ENCODE assay signal across 1 cellular context in the genomic region with DNA sequence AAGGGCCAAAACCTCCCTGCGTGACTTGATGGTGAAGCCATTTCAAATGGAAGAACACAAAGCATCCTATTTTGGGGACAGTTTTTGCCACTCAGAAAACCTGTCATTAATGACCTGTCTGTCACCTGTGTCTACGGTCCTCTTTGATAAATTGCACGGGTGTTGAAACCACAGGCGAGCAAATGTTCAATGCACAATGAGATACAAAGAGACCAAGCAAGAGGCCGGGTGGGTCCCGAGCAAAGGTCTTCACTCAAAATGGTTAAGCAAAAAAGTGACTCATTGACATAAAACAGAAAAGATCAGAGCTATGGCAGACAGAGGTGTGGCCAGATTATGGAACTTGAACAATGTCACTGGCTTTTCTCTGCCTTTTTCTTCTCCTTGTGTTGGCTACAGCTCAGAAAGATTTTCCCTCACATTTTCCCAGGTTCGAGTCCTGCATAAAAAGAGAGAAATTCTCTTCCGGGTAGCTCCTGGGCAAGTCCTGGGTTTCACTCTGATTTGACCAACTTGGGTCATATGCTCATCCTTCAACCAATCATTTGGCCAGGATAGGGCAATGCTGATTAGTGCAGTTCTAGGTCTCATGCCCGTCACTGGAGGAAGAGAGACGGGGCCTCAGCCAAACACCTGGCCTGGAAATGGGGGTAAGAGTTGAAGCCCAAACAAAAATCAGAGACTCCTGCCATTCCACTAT.
TF ChIP-seq lines count a peak whose summit lies in the region.

No MANE protein-coding gene starts in this region.

TF ChIP-seq in HepG2, 621 proteins besides CTCF, POLR2A, EP300 and RAD21 (continued from another document and continues in another):
- TF ChIP-seq, protein P1, sequence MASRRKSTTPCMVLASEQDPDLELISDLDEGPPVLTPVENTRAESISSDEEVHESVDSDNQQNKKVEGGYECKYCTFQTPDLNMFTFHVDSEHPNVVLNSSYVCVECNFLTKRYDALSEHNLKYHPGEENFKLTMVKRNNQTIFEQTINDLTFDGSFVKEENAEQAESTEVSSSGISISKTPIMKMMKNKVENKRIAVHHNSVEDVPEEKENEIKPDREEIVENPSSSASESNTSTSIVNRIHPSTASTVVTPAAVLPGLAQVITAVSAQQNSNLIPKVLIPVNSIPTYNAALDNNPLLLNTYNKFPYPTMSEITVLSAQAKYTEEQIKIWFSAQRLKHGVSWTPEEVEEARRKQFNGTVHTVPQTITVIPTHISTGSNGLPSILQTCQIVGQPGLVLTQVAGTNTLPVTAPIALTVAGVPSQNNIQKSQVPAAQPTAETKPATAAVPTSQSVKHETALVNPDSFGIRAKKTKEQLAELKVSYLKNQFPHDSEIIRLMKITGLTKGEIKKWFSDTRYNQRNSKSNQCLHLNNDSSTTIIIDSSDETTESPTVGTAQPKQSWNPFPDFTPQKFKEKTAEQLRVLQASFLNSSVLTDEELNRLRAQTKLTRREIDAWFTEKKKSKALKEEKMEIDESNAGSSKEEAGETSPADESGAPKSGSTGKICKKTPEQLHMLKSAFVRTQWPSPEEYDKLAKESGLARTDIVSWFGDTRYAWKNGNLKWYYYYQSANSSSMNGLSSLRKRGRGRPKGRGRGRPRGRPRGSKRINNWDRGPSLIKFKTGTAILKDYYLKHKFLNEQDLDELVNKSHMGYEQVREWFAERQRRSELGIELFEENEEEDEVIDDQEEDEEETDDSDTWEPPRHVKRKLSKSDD (CRISPR knock-in tag; IDR thresholded peaks at IDR 0.05; ENCODE audit: low read depth), result no peak
- TF ChIP-seq MAFK (conservative IDR thresholded peaks at IDR 0.05 in 1 of 2, IDR thresholded peaks at IDR 0.05 in 1 of 2; ENCODE audit: low read length in 2 of 2) (peak in 1 of 2 experiments; percentile 52; a peak in 1 of 4 replicates), ZFYVE20 (CRISPR knock-in tag; IDR thresholded peaks at IDR 0.05; ENCODE audit: borderline replicate concordance, low read depth) (no peak), ZNF292 (CRISPR knock-in tag; IDR thresholded peaks at IDR 0.05; ENCODE audit: borderline replicate concordance, low read depth) (no peak), HOXA3 (CRISPR knock-in tag; IDR thresholded peaks at IDR 0.05) (peak; percentile 32; the same call in 1 of the 2 replicates), ZNF549 (CRISPR knock-in tag; IDR thresholded peaks at IDR 0.05) (no peak), POLR2G (IDR thresholded peaks at IDR 0.05; ENCODE audit: low read depth, low read length) (no peak), MLLT10 (CRISPR knock-in tag; IDR thresholded peaks at IDR 0.05) (no peak), YEATS2 (CRISPR knock-in tag; IDR thresholded peaks at IDR 0.05; ENCODE audit: borderline replicate concordance) (no peak), NR2F2 (IDR thresholded peaks at IDR 0.05; ENCODE audit: borderline replicate concordance, low read depth) (peak; percentile 45; the same call in 1 of the 2 replicates), SP140L (CRISPR knock-in tag; IDR thresholded peaks at IDR 0.05; ENCODE audit: borderline replicate concordance) (no peak), NR2F1 (CRISPR knock-in tag; IDR thresholded peaks at IDR 0.05) (peak in 1 of 2 experiments; percentile 45; a peak in 1 of 4 replicates), RBAK (CRISPR knock-in tag; IDR thresholded peaks at IDR 0.05) (no peak), HDAC2 (CRISPR knock-in tag; IDR thresholded peaks at IDR 0.05) (peak; percentile 46; the same call in 1 of the 2 replicates), KLF15 (CRISPR knock-in tag; IDR thresholded peaks at IDR 0.05; ENCODE audit: borderline replicate concordance) (no peak), MED1 (CRISPR knock-in tag; IDR thresholded peaks at IDR 0.05) (peak; percentile 25; the same call in 1 of the 2 replicates), PRMT3 (CRISPR knock-in tag; IDR thresholded peaks at IDR 0.05; ENCODE audit: borderline replicate concordance, low read depth) (no peak), NFIC (IDR thresholded peaks at IDR 0.05; ENCODE audit: low read length) (peak; percentile 38; the same call in 1 of the 2 replicates), TMF1 (CRISPR knock-in tag; IDR thresholded peaks at IDR 0.05; ENCODE audit: low read depth) (no peak), ATF1 (CRISPR knock-in tag; IDR thresholded peaks at IDR 0.05) (0 out of 2 replicates have a peak, but pooled peaks have one; percentile 20), LCORL (IDR thresholded peaks at IDR 0.05) (peak; percentile 31; the same call in 1 of the 2 replicates), LCORL (CRISPR knock-in tag; IDR thresholded peaks at IDR 0.05) (no peak), FOSL2 (CRISPR knock-in tag; IDR thresholded peaks at IDR 0.05) (peak; percentile 84), NCOR1 (IDR thresholded peaks at IDR 0.05; ENCODE audit: borderline replicate concordance, low read length) (peak; percentile 85), SNAI1 (CRISPR knock-in tag; IDR thresholded peaks at IDR 0.05; ENCODE audit: borderline replicate concordance) (no peak), ETV6 (CRISPR knock-in tag; conservative IDR thresholded peaks at IDR 0.05) (no peak), ZNF207 (IDR thresholded peaks at IDR 0.05; ENCODE audit: borderline replicate concordance) (no peak)
- TF ChIP-seq, protein P2, sequence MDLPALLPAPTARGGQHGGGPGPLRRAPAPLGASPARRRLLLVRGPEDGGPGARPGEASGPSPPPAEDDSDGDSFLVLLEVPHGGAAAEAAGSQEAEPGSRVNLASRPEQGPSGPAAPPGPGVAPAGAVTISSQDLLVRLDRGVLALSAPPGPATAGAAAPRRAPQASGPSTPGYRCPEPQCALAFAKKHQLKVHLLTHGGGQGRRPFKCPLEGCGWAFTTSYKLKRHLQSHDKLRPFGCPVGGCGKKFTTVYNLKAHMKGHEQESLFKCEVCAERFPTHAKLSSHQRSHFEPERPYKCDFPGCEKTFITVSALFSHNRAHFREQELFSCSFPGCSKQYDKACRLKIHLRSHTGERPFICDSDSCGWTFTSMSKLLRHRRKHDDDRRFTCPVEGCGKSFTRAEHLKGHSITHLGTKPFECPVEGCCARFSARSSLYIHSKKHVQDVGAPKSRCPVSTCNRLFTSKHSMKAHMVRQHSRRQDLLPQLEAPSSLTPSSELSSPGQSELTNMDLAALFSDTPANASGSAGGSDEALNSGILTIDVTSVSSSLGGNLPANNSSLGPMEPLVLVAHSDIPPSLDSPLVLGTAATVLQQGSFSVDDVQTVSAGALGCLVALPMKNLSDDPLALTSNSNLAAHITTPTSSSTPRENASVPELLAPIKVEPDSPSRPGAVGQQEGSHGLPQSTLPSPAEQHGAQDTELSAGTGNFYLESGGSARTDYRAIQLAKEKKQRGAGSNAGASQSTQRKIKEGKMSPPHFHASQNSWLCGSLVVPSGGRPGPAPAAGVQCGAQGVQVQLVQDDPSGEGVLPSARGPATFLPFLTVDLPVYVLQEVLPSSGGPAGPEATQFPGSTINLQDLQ (CRISPR knock-in tag; IDR thresholded peaks at IDR 0.05), result no peak
- TF ChIP-seq, protein P3, sequence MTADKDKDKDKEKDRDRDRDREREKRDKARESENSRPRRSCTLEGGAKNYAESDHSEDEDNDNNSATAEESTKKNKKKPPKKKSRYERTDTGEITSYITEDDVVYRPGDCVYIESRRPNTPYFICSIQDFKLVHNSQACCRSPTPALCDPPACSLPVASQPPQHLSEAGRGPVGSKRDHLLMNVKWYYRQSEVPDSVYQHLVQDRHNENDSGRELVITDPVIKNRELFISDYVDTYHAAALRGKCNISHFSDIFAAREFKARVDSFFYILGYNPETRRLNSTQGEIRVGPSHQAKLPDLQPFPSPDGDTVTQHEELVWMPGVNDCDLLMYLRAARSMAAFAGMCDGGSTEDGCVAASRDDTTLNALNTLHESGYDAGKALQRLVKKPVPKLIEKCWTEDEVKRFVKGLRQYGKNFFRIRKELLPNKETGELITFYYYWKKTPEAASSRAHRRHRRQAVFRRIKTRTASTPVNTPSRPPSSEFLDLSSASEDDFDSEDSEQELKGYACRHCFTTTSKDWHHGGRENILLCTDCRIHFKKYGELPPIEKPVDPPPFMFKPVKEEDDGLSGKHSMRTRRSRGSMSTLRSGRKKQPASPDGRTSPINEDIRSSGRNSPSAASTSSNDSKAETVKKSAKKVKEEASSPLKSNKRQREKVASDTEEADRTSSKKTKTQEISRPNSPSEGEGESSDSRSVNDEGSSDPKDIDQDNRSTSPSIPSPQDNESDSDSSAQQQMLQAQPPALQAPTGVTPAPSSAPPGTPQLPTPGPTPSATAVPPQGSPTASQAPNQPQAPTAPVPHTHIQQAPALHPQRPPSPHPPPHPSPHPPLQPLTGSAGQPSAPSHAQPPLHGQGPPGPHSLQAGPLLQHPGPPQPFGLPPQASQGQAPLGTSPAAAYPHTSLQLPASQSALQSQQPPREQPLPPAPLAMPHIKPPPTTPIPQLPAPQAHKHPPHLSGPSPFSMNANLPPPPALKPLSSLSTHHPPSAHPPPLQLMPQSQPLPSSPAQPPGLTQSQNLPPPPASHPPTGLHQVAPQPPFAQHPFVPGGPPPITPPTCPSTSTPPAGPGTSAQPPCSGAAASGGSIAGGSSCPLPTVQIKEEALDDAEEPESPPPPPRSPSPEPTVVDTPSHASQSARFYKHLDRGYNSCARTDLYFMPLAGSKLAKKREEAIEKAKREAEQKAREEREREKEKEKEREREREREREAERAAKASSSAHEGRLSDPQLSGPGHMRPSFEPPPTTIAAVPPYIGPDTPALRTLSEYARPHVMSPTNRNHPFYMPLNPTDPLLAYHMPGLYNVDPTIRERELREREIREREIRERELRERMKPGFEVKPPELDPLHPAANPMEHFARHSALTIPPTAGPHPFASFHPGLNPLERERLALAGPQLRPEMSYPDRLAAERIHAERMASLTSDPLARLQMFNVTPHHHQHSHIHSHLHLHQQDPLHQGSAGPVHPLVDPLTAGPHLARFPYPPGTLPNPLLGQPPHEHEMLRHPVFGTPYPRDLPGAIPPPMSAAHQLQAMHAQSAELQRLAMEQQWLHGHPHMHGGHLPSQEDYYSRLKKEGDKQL (CRISPR knock-in tag; IDR thresholded peaks at IDR 0.05; ENCODE audit: low read depth), result 0 out of 2 replicates have a peak, but pooled peaks have one; percentile 18
- TF ChIP-seq, protein P4, sequence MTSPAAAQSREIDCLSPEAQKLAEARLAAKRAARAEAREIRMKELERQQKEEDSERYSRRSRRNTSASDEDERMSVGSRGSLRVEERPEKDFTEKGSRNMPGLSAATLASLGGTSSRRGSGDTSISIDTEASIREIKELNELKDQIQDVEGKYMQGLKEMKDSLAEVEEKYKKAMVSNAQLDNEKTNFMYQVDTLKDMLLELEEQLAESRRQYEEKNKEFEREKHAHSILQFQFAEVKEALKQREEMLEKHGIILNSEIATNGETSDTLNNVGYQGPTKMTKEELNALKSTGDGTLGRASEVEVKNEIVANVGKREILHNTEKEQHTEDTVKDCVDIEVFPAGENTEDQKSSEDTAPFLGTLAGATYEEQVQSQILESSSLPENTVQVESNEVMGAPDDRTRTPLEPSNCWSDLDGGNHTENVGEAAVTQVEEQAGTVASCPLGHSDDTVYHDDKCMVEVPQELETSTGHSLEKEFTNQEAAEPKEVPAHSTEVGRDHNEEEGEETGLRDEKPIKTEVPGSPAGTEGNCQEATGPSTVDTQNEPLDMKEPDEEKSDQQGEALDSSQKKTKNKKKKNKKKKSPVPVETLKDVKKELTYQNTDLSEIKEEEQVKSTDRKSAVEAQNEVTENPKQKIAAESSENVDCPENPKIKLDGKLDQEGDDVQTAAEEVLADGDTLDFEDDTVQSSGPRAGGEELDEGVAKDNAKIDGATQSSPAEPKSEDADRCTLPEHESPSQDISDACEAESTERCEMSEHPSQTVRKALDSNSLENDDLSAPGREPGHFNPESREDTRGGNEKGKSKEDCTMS (CRISPR knock-in tag; conservative IDR thresholded peaks at IDR 0.05), result no peak
- TF ChIP-seq, protein P5, sequence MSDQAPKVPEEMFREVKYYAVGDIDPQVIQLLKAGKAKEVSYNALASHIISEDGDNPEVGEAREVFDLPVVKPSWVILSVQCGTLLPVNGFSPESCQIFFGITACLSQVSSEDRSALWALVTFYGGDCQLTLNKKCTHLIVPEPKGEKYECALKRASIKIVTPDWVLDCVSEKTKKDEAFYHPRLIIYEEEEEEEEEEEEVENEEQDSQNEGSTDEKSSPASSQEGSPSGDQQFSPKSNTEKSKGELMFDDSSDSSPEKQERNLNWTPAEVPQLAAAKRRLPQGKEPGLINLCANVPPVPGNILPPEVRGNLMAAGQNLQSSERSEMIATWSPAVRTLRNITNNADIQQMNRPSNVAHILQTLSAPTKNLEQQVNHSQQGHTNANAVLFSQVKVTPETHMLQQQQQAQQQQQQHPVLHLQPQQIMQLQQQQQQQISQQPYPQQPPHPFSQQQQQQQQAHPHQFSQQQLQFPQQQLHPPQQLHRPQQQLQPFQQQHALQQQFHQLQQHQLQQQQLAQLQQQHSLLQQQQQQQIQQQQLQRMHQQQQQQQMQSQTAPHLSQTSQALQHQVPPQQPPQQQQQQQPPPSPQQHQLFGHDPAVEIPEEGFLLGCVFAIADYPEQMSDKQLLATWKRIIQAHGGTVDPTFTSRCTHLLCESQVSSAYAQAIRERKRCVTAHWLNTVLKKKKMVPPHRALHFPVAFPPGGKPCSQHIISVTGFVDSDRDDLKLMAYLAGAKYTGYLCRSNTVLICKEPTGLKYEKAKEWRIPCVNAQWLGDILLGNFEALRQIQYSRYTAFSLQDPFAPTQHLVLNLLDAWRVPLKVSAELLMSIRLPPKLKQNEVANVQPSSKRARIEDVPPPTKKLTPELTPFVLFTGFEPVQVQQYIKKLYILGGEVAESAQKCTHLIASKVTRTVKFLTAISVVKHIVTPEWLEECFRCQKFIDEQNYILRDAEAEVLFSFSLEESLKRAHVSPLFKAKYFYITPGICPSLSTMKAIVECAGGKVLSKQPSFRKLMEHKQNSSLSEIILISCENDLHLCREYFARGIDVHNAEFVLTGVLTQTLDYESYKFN (CRISPR knock-in tag; conservative IDR thresholded peaks at IDR 0.05), result peak; percentile 59; the same call in 1 of the 2 replicates
- TF ChIP-seq, protein P6, sequence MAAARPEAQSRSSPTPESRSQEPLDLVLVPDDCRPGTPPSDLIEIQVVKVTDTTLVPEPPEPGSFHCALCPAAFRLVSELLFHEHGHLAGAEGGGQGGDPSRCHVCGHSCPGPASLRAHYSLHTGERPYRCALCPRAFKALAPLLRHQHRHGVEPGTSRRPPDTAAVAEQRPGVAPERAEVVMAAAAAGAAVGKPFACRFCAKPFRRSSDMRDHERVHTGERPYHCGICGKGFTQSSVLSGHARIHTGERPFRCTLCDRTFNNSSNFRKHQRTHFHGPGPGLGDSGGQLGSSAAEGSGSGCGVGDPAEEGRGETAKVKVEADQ (CRISPR knock-in tag; IDR thresholded peaks at IDR 0.05; ENCODE audit: borderline replicate concordance), result no peak
